ENCODE assay signal across 8 cellular contexts in the genomic region with DNA sequence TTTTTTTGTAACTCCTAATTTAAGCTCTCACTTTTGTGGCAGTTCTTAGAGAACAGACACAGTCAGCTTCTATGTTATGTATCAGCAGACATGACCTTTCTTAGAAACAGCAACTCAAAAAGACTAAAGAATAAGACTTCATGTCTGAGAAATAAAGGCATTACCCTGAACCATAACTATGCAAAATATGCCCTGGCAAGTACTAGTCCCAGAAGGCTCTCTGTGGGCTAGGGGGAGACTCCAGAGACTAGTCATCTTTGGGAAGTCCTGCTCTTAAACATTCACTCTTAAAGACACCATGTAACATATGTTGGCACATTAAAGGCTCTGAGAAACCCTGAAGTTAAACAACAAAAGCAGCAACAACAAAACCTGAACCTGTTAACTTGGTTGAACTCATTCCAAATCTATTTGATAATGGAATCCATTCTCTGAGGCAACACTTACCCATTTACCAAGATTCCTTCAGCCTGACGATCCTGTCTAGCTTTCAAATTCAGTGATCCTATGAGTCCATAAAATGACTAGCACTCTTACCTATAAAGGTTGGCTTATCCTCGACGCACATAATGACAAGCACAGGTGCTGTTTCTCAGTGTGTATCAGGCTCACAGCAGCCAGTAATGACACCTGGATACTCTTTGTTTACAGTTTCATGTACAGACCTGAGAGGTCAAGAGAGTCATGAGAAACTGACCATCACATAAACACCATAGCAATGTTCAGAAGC.
DNase-seq lines count a peak whose midpoint lies in the region; ATAC-seq, FAIRE-seq and TF ChIP-seq lines count a peak whose summit lies in the region.

No MANE protein-coding gene starts in this region.

- peak overlapping the region; percentile 30; the same call in 1 of the 2 replicates for H3K4me2 ChIP-seq in OCI-LY1 (ENCODE audit: low read length)

- peak; percentile 51 for ATAC-seq in GM18498 (IDR thresholded peaks at IDR 0.05; ENCODE audit: unreplicated experiment)
- peak; percentile 47 for ATAC-seq in GM21737 (IDR thresholded peaks at IDR 0.05; ENCODE audit: unreplicated experiment)

- H3K4me3 ChIP-seq in OCI-LY1 (ENCODE audit: low read depth, low read length, poor library complexity, severe bottlenecking) (peak overlapping the region; percentile 13), vagina (no peak overlapping the region)

- H3K27ac ChIP-seq in OCI-LY1 (ENCODE audit: low read depth, low read length, poor library complexity, severe bottlenecking) (peak overlapping the region; percentile 61), vagina (no peak overlapping the region)

- no peaks in the 10 kb centered on the region for H4K20me1 ChIP-seq in OCI-LY1 (ENCODE audit: insufficient read depth, low read length)

- H3K9ac ChIP-seq in OCI-LY1 (ENCODE audit: low read length) = peak overlapping the region; percentile 1; the same call in 1 of the 2 replicates

- no peak for FAIRE-seq in frontal cortex (lab: Jason Lieb, UNC)

- no peak overlapping the region for H2AFZ ChIP-seq in OCI-LY1 (ENCODE audit: low read length)

- TF ChIP-seq CTCF in OCI-LY1 (IDR thresholded peaks at IDR 0.05; ENCODE audit: low read length) (no peak), vagina (IDR thresholded peaks at IDR 0.05) (no peak)

- no peaks in the 10 kb centered on the region for H3F3A ChIP-seq in OCI-LY1 (ENCODE audit: insufficient read depth, low read length)

- TF ChIP-seq POLR2A in vagina (IDR thresholded peaks at IDR 0.05) = no peak

- H3K36me3 ChIP-seq in OCI-LY1 (ENCODE audit: insufficient read depth, low read length) = peaks cover 4% of the 10 kb centered on the region; the same call in 1 of the 2 replicates
- no peaks in the 10 kb centered on the region for H3K36me3 ChIP-seq in vagina

- DNase-seq in kidney tubule cell (ENCODE audit: low spot score) = peak; percentile 73
- DNase-seq in frontal cortex (ENCODE audit: low spot score in 2 of 2) = no peak
- DNase-seq in vagina (ENCODE audit: extremely low spot score in 2 of 2) = no peak
- DNase-seq in stimulated activated CD8-positive, alpha-beta memory T cell treated with anti-CD3 and anti-CD28 coated beads, Interleukin-4, amount 100 ng/mL, for 48 hours = no peak
- DNase-seq in C1 segment of cervical spinal cord (lab: John Stamatoyannopoulos, UW) = no peak

- intact Hi-C loops in vagina (cut with DNase I) = no loop called here

- no peaks in the 10 kb centered on the region for H3K9me2 ChIP-seq in OCI-LY1 (ENCODE audit: low read depth, low read length)

- H3K27me3 ChIP-seq in OCI-LY1 (ENCODE audit: insufficient read depth, low read length) = no peaks in the 10 kb centered on the region
- no peaks in the 10 kb centered on the region for H3K27me3 ChIP-seq in vagina

- no peaks in the 10 kb centered on the region for H3K9me3 ChIP-seq in OCI-LY1 (ENCODE audit: low read length)
- H3K9me3 ChIP-seq in vagina = no peaks in the 10 kb centered on the region

- peaks cover 98% of the 10 kb centered on the region for H3K79me2 ChIP-seq in OCI-LY1 (ENCODE audit: insufficient read depth, low read length)

- H3K4me1 ChIP-seq in OCI-LY1 (ENCODE audit: insufficient read depth, low read length, severe bottlenecking) = peaks cover 99% of the 10 kb centered on the region
- peaks cover 34% of the 10 kb centered on the region for H3K4me1 ChIP-seq in vagina
